In genomic region chr19:7930030-7930429, GRCh38 we compare ENCODE assay signal across 10 cellular contexts. TPM values are rescaled to one million over a fixed set of nuclear protein-coding genes. Genes with fewer than 3 reads are reported as not detected.
A peak's percentile ranks its signal among the peaks of the same experiment; 100 is the strongest.
DNase-seq lines count a peak whose midpoint lies in the region; ATAC-seq and TF ChIP-seq lines count a peak whose summit lies in the region.
"Not testable (repeated sequence)": the region's sequence is repeated elsewhere in the genome, so short reads cannot be mapped to it uniquely, and the experiment has no call there.
"Had no signal": no experiment of that assay in that cellular context is flagged by ENCODE, and none has a peak within 500 bp of the region (broad histone marks: within the 10 kb centered on the region; RNA-seq: fewer than 3 reads in every experiment).

No MANE protein-coding gene starts in this region.

- peaks cover 22 to 47% of the 10 kb centered on the region in 2 experiments for H3K4me1 ChIP-seq in HCT116 (ENCODE audit: control insufficient read depth in 1 of 2, insufficient read depth in 2 of 2, low read length in 2 of 2)
- H3K4me1 ChIP-seq in psoas muscle: peaks cover 23% of the 10 kb centered on the region
- peaks cover 0 to 45% (median 19%) of the 10 kb centered on the region in 4 donors for H3K4me1 ChIP-seq in tibial nerve

- not testable (repeated sequence) for H3K36me3 Mint-ChIP-seq in activated naive CD4-positive, alpha-beta T cell treated with anti-CD3 and anti-CD28 coated beads, Interleukin-2, amount 50 U/mL, for 72 hours
- peaks cover 53% of the 10 kb centered on the region for H3K36me3 Mint-ChIP-seq in effector memory CD8-positive, alpha-beta T cell (ENCODE audit: insufficient read depth)

- H3K9me3 ChIP-seq in AG04450 (ENCODE audit: control insufficient read depth, insufficient read depth, low read length); HCT116 (ENCODE audit: control insufficient read depth in 1 of 2, insufficient read depth in 1 of 2, low read depth in 1 of 2, low read length in 2 of 2); psoas muscle; tibial nerve: not testable (repeated sequence)

- H3K4me3 Mint-ChIP-seq in effector memory CD8-positive, alpha-beta T cell: peak overlapping the region in 1 of 2 donors; percentile 54

- not testable (repeated sequence) for H3K4me3 ChIP-seq in AG04450 (ENCODE audit: low read depth, low read length); HCT116 (replicated peaks in 1 of 2; ENCODE audit: low read depth in 1 of 2, low read length in 2 of 2); psoas muscle; tibial nerve

- BruUV-seq in HCT116 (replicated peaks; lab: Mats Ljungman, UMichigan): not testable (repeated sequence)

- not testable (repeated sequence) for H3K27me3 Mint-ChIP-seq in effector memory CD8-positive, alpha-beta T cell

- not testable (repeated sequence) for H3K9me3 Mint-ChIP-seq in activated naive CD4-positive, alpha-beta T cell treated with anti-CD3 and anti-CD28 coated beads, Interleukin-2, amount 50 U/mL, for 72 hours; effector memory CD8-positive, alpha-beta T cell

- H3K79me2 ChIP-seq in HCT116 (ENCODE audit: insufficient read depth, low read length): not testable (repeated sequence)

- not testable (repeated sequence) for TF ChIP-seq EP300 in tibial nerve (IDR thresholded peaks at IDR 0.05)

- not testable (repeated sequence) for H3K9ac ChIP-seq in HCT116 (ENCODE audit: low read length)

- POLR2A ChIA-PET in AG04450 (lab: Yijun Ruan, JAX) (interaction anchor here (0.7 kb wide), 1 partner anchor 15 kb away, joined by 6 read pairs; no protein-coding TSS in a partner anchor), HCT116 (lab: Charles Lee) (interaction anchor here (0.7 to 3.4 kb wide), 3 partner anchors 9 to 75 kb away, joined by 3 to 17 read pairs (median 17); partner anchors contain the start of genes ELAVL1, SNAPC2 and TIMM44)
- POLR2A ChIA-PET in RWPE1 (lab: Yijun Ruan, JAX; ENCODE audit: low non-redundant PET): not testable (repeated sequence)

- H3K4me2 ChIP-seq in HCT116 (ENCODE audit: low read length): peak overlapping the region; percentile 55

- not testable (repeated sequence) for TF ChIP-seq CTCF in AG04450 (IDR thresholded peaks at IDR 0.05; ENCODE audit: low read depth, low read length); HCT116 (IDR thresholded peaks at IDR 0.05 in 2 of 3, conservative IDR thresholded peaks at IDR 0.05 in 1 of 3; ENCODE audit: borderline replicate concordance in 1 of 3, insufficient read depth in 1 of 3, low read depth in 2 of 3, low read length in 2 of 3); RWPE1 (conservative IDR thresholded peaks at IDR 0.05; ENCODE audit: low read depth); psoas muscle (IDR thresholded peaks at IDR 0.05); tibial nerve (IDR thresholded peaks at IDR 0.05)

- not testable (repeated sequence) for H2AFZ ChIP-seq in HCT116 (ENCODE audit: low read depth, low read length, poor library complexity, severe bottlenecking)

- intact Hi-C loops in HCT116 (cut with micrococcal nuclease); psoas muscle (cut with DNase I): not testable (repeated sequence)

- H3K27ac ChIP-seq in AG04450 (ENCODE audit: low read depth, low read length): peak overlapping the region; percentile 21
- peak overlapping the region; percentile 40; the same call in 1 of the 2 replicates for H3K27ac ChIP-seq in HCT116 (ENCODE audit: low read depth, low read length)
- peak overlapping the region; percentile 95 for H3K27ac ChIP-seq in RWPE1
- peak overlapping the region; percentile 50 for H3K27ac ChIP-seq in psoas muscle
- peak overlapping the region in 3 of 4 donors; percentile 54 to 94 (median 84) for H3K27ac ChIP-seq in tibial nerve

- not testable (repeated sequence) for TF ChIP-seq POLR2A in HCT116 (IDR thresholded peaks at IDR 0.05; ENCODE audit: borderline replicate concordance, extremely low read depth, insufficient read depth, insufficient read length); tibial nerve (IDR thresholded peaks at IDR 0.05)

- H3K27me3 ChIP-seq in AG04450 (ENCODE audit: control insufficient read depth, insufficient read depth, low read length); HCT116 (ENCODE audit: insufficient read depth, low read length); psoas muscle (ENCODE audit: insufficient read depth in 3 of 3, low read length in 2 of 3); tibial nerve: not testable (repeated sequence)

- 77 to 87% (median 78%) methylated on average over 5 to 11 of the region's 11 CpGs for WGBS in psoas muscle, 3 donors
- 87% methylated on average over 11 of the region's 11 CpGs for WGBS in tibial nerve, 2 donors

- not testable (repeated sequence) for H4K20me1 ChIP-seq in HCT116 (ENCODE audit: insufficient read depth)

- H3K9me2 ChIP-seq in HCT116 (ENCODE audit: insufficient read depth): not testable (repeated sequence)

- peaks cover 12 to 15% of the 10 kb centered on the region in 2 donors for H3K4me1 Mint-ChIP-seq in effector memory CD8-positive, alpha-beta T cell (ENCODE audit: low read depth in 2 of 2)

- peak overlapping the region; percentile 68 to 75 for H3K27ac Mint-ChIP-seq in activated naive CD4-positive, alpha-beta T cell treated with anti-CD3 and anti-CD28 coated beads, Interleukin-2, amount 50 U/mL, for 72 hours
- peak overlapping the region; percentile 56 to 92 for H3K27ac Mint-ChIP-seq in effector memory CD8-positive, alpha-beta T cell

- H3K36me3 ChIP-seq in HCT116 (ENCODE audit: control insufficient read depth in 1 of 2, insufficient read depth in 2 of 2, low read length in 2 of 2) (peaks cover 19 to 27% of the 10 kb centered on the region in 2 experiments), psoas muscle (ENCODE audit: insufficient read depth in 1 of 2, low read depth in 1 of 2) (peaks cover 9 to 59% of the 10 kb centered on the region in 2 donors), tibial nerve (peaks cover 4 to 67% (median 37%) of the 10 kb centered on the region in 3 donors)

- RAD21 ChIA-PET in HCT116 (lab: Charles Lee; ENCODE audit: low non-redundant PET in 1 of 2, low total read pairs in 2 of 2, uncharacterized antibody in 2 of 2, unreplicated experiment in 2 of 2): not testable (repeated sequence)

- not testable (repeated sequence) for DNase-seq in AG04450 (ENCODE audit: low read depth, low spot score); HCT116 (ENCODE audit: low read depth, low spot score); RWPE1 (ENCODE audit: low spot score); activated naive CD4-positive, alpha-beta T cell treated with anti-CD3 and anti-CD28 coated beads, Interleukin-2, amount 50 U/mL, for 72 hours (ENCODE audit: low spot score in 2 of 2); effector memory CD8-positive, alpha-beta T cell; psoas muscle; tibial nerve (ENCODE audit: low spot score in 2 of 2)
- DNase-seq in kidney tubule cell (ENCODE audit: low spot score): peak; percentile 54

- CTCF ChIA-PET in AG04450 (lab: Charles Lee) (interaction anchor here (0.7 to 3.5 kb wide), 4 partner anchors 14 to 324 kb away, joined by 4 to 35 read pairs (median 10); partner anchors contain the start of gene TIMM44), HCT116 (lab: Charles Lee) (interaction anchor here (0.8 to 2.4 kb wide), 6 partner anchors 10 to 229 kb away, joined by 3 to 14 read pairs (median 4); partner anchors contain the start of genes SNAPC2 and TIMM44), RWPE1 (lab: Yijun Ruan, JAX) (interaction anchor here (0.7 to 1.5 kb wide), 2 partner anchors 9 to 14 kb away, joined by 3 to 11 read pairs; partner anchors contain the start of gene TIMM44)

- ATAC-seq in HCT116; effector memory CD8-positive, alpha-beta T cell (replicated peaks); psoas muscle: not testable (repeated sequence)
- ATAC-seq in activated naive CD4-positive, alpha-beta T cell treated with anti-CD3 and anti-CD28 coated beads, Interleukin-2, amount 50 U/mL, for 72 hours: peak in 1 of 2 donors; percentile 73

- not testable (repeated sequence) for TF ChIP-seq RAD21 in HCT116 (IDR thresholded peaks at IDR 0.05; ENCODE audit: low read depth)

RNA-seq across cellular contexts. Expression of gene CTXN1, which starts 4.1 kb away (rescaled TPM):
- 0.95 and 2.2 TPM in 2 replicates for polyA plus RNA-seq in AG04450 (2011; rRNA removed)
- 0.78 and 1.0 TPM in 2 replicates for polyA minus RNA-seq in AG04450 (2011; rRNA and poly(A)+ RNA removed)
- 56.0 TPM for total RNA-seq in HCT116 (2021; ENCODE audit: unreplicated experiment)
- 19.3 and 20.5 TPM in 2 replicates for polyA plus RNA-seq in HCT116 (2012)
- under 1 TPM in 1 of 2 donors, not detected in 1; 0.78 TPM for total RNA-seq in activated naive CD4-positive, alpha-beta T cell treated with anti-CD3 and anti-CD28 coated beads, Interleukin-2, amount 50 U/mL, for 72 hours
- under 1 TPM in 1 of 4 donors, not detected in 3; 0.30 TPM for total RNA-seq in psoas muscle
- under 1 TPM in 2 of 3 donors, not detected in 1; 0.04 to 0.25 TPM for polyA plus RNA-seq in psoas muscle
- 1 to 10 TPM in 3 of 4 donors, under 1 TPM in 1; 0.66 to 7.2 (median 3.0) TPM for total RNA-seq in tibial nerve
- total RNA-seq: activated B cell treated with CpG ODN at 0.5 μM for 24 hours had no signal

RNA-seq across cellular contexts. Expression of gene SNAPC2, which starts 9.9 kb away (rescaled TPM):
- polyA plus RNA-seq in AG04450 (2011; rRNA removed) (12.1 and 17.7 TPM in 2 replicates), psoas muscle (10 to 100 TPM in 2 of 3 donors, 1 to 10 TPM in 1; 8.4 to 16.0 (median 10.2) TPM)
- 8.7 and 11.0 TPM in 2 replicates for polyA minus RNA-seq in AG04450 (2011; rRNA and poly(A)+ RNA removed)
- total RNA-seq in HCT116 (2021; ENCODE audit: unreplicated experiment) (42.9 TPM), psoas muscle (1 to 10 TPM; 4.6 to 8.7 (median 6.7) TPM), tibial nerve (10 to 100 TPM; 11.6 to 26.4 (median 16.1) TPM)
- polyA plus RNA-seq in HCT116 (2012): 35.7 and 41.4 TPM in 2 replicates
- total RNA-seq in activated naive CD4-positive, alpha-beta T cell treated with anti-CD3 and anti-CD28 coated beads, Interleukin-2, amount 50 U/mL, for 72 hours: 10 to 100 TPM; 16.0 to 22.0 TPM

RNA-seq across cellular contexts. Expression of gene TIMM44, which starts 13.4 kb away (rescaled TPM):
- polyA plus RNA-seq in AG04450 (2011; rRNA removed) (42.0 and 43.3 TPM in 2 replicates), psoas muscle (100 to 1,000 TPM in 2 of 3 donors, 10 to 100 TPM in 1; 95.1 to 173 (median 119) TPM)
- 26.6 and 27.2 TPM in 2 replicates for polyA minus RNA-seq in AG04450 (2011; rRNA and poly(A)+ RNA removed)
- total RNA-seq in HCT116 (2021; ENCODE audit: unreplicated experiment) (136 TPM), psoas muscle (10 to 100 TPM; 67.0 to 95.8 (median 80.0) TPM), tibial nerve (10 to 100 TPM; 60.1 to 91.3 (median 77.1) TPM)
- polyA plus RNA-seq in HCT116 (2012): 75.6 and 76.4 TPM in 2 replicates
- 10 to 100 TPM; 66.0 to 99.3 TPM for total RNA-seq in activated naive CD4-positive, alpha-beta T cell treated with anti-CD3 and anti-CD28 coated beads, Interleukin-2, amount 50 U/mL, for 72 hours

RNA-seq across cellular contexts. Expression of gene TGFBR3L, which starts 15.4 kb away (rescaled TPM):
- polyA plus RNA-seq in AG04450 (2011; rRNA removed) (0.88 TPM in 1 of 2 replicates, not detected in the other), psoas muscle (1 to 10 TPM; 1.2 to 1.5 (median 1.3) TPM)
- not detected in 2 replicates for polyA minus RNA-seq in AG04450 (2011; rRNA and poly(A)+ RNA removed)
- total RNA-seq in HCT116 (2021; ENCODE audit: unreplicated experiment) (30.9 TPM), psoas muscle (10 to 100 TPM in 1 of 4 donors, 1 to 10 TPM in 3; 4.5 to 13.0 (median 7.5) TPM), tibial nerve (not detected)
- polyA plus RNA-seq in HCT116 (2012): 37.9 and 39.2 TPM in 2 replicates
- total RNA-seq in activated naive CD4-positive, alpha-beta T cell treated with anti-CD3 and anti-CD28 coated beads, Interleukin-2, amount 50 U/mL, for 72 hours: 1 to 10 TPM; 3.3 to 5.8 TPM
- total RNA-seq: activated B cell treated with CpG ODN at 0.5 μM for 24 hours, IMR-90 had no signal

RNA-seq across cellular contexts. Expression of gene MAP2K7, which starts 26.4 kb away (rescaled TPM):
- polyA plus RNA-seq in AG04450 (2011; rRNA removed): 5.6 and 6.2 TPM in 2 replicates
- polyA minus RNA-seq in AG04450 (2011; rRNA and poly(A)+ RNA removed): 9.0 and 9.8 TPM in 2 replicates
- 59.1 TPM for total RNA-seq in HCT116 (2021; ENCODE audit: unreplicated experiment)
- polyA plus RNA-seq in HCT116 (2012): 36.4 and 43.1 TPM in 2 replicates
- 10 to 100 TPM; 38.4 to 55.3 TPM for total RNA-seq in activated naive CD4-positive, alpha-beta T cell treated with anti-CD3 and anti-CD28 coated beads, Interleukin-2, amount 50 U/mL, for 72 hours
- total RNA-seq in psoas muscle: 10 to 100 TPM; 42.7 to 72.5 (median 55.5) TPM
- polyA plus RNA-seq in psoas muscle: 10 to 100 TPM; 35.4 to 43.9 (median 40.0) TPM
- 10 to 100 TPM; 11.1 to 31.2 (median 20.9) TPM for total RNA-seq in tibial nerve

Comparison
In these comparisons a context has a peak if more than half of its experiments do, and no peak if none do; other contexts are left out.
1. H3K27ac ChIP-seq: peak in every context shown above with its lines; median percentile 95 in RWPE1; 84 in tibial nerve; 50 in psoas muscle; 40 in HCT116; 21 in AG04450.